21 cellular contexts compared by ENCODE assay signal in genomic region chr1:79501153-79501552, GRCh38.
"Had no signal": no experiment of that assay in that cellular context is flagged by ENCODE, and none has a peak within 500 bp of the region (broad histone marks: within the 10 kb centered on the region; RNA-seq: fewer than 3 reads in every experiment).

No MANE protein-coding gene starts in this region.

- H3K27me3 ChIP-seq: cardiac muscle cell, dorsolateral prefrontal cortex, hepatocyte, left lung, neural progenitor cell, ovary, testis, upper lobe of left lung had no signal

- H3K79me2 ChIP-seq: hepatocyte had no signal

- H3K27me3 Mint-ChIP-seq: activated CD4-positive, alpha-beta T cell treated with anti-CD3 and anti-CD28 coated beads, Interleukin-2, amount 10 ng/mL, durations not matched to agents 7 days and 5 days; activated naive CD8-positive, alpha-beta T cell treated with anti-CD3 and anti-CD28 coated beads for 36 hours; naive B cell; stimulated activated naive CD8-positive, alpha-beta T cell treated with anti-CD3 and anti-CD28 coated beads, Interleukin-15, Interleukin-2, amounts not matched to agents 100 ng/mL and 50 ng/mL, for 24 hours; T-cell had no signal

- H3K36me3 ChIP-seq: cardiac muscle cell, left lung, neural progenitor cell, ovary, upper lobe of left lung had no signal

- H3K4me3 ChIP-seq: cardiac muscle cell, dorsolateral prefrontal cortex, hepatocyte, left lung, neural progenitor cell, ovary, testis, upper lobe of left lung had no signal

- H3K9ac ChIP-seq: neural progenitor cell had no signal

- H3K36me3 Mint-ChIP-seq: activated naive CD8-positive, alpha-beta T cell treated with anti-CD3 and anti-CD28 coated beads for 36 hours; naive B cell; neural progenitor cell; T-cell had no signal

- H3K4me2 ChIP-seq: hepatocyte, neural progenitor cell had no signal

- H2AFZ ChIP-seq: hepatocyte, neural progenitor cell had no signal

- ATAC-seq: left lung, T-cell had no signal

- DNase-seq: activated CD4-positive, alpha-beta T cell treated with anti-CD3 and anti-CD28 coated beads, Interleukin-2, amount 10 ng/mL, durations not matched to agents 7 days and 5 days; activated gamma-delta T cell treated with Interleukin-2 at 50 U/mL for 16 hours; activated naive CD8-positive, alpha-beta T cell treated with anti-CD3 and anti-CD28 coated beads for 36 hours; aorta; dorsolateral prefrontal cortex; left lung; mammary epithelial cell; naive B cell; ovary; small intestine; stimulated activated CD4-positive, alpha-beta T cell treated with anti-CD3 and anti-CD28 coated beads, Interleukin-4, amount 100 ng/mL, for 4 hours; stimulated activated CD8-positive, alpha-beta memory T cell treated with anti-CD3 and anti-CD28 coated beads, Interleukin-4, amount 100 ng/mL, for 48 hours; T-cell; T-helper 9 cell; testis; upper lobe of left lung had no signal

- H3K9me3 ChIP-seq: left lung, ovary, testis, upper lobe of left lung had no signal

- H3K27ac ChIP-seq: cardiac muscle cell, dorsolateral prefrontal cortex, hepatocyte, left lung, neural progenitor cell, ovary, testis, upper lobe of left lung had no signal

- H3K9me3 Mint-ChIP-seq: activated CD4-positive, alpha-beta T cell treated with anti-CD3 and anti-CD28 coated beads, Interleukin-2, amount 10 ng/mL, durations not matched to agents 7 days and 5 days; activated naive CD8-positive, alpha-beta T cell treated with anti-CD3 and anti-CD28 coated beads for 36 hours; neural progenitor cell; stimulated activated naive CD8-positive, alpha-beta T cell treated with anti-CD3 and anti-CD28 coated beads, Interleukin-15, Interleukin-2, amounts not matched to agents 100 ng/mL and 50 ng/mL, for 24 hours; T-cell had no signal

- H3K4me1 Mint-ChIP-seq: activated CD4-positive, alpha-beta T cell treated with anti-CD3 and anti-CD28 coated beads, Interleukin-2, amount 10 ng/mL, durations not matched to agents 7 days and 5 days; activated naive CD8-positive, alpha-beta T cell treated with anti-CD3 and anti-CD28 coated beads for 36 hours; naive B cell; T-cell had no signal

- H3K4me3 Mint-ChIP-seq: activated CD4-positive, alpha-beta T cell treated with anti-CD3 and anti-CD28 coated beads, Interleukin-2, amount 10 ng/mL, durations not matched to agents 7 days and 5 days; activated naive CD8-positive, alpha-beta T cell treated with anti-CD3 and anti-CD28 coated beads for 36 hours; neural progenitor cell; stimulated activated naive CD8-positive, alpha-beta T cell treated with anti-CD3 and anti-CD28 coated beads, Interleukin-15, Interleukin-2, amounts not matched to agents 100 ng/mL and 50 ng/mL, for 24 hours; T-cell had no signal

- FAIRE-seq: keratinocyte, small intestine had no signal

- H3K4me1 ChIP-seq: left lung, testis, upper lobe of left lung had no signal

- H3K27ac Mint-ChIP-seq: activated CD4-positive, alpha-beta T cell treated with anti-CD3 and anti-CD28 coated beads, Interleukin-2, amount 10 ng/mL, durations not matched to agents 7 days and 5 days; activated naive CD8-positive, alpha-beta T cell treated with anti-CD3 and anti-CD28 coated beads for 36 hours; naive B cell; neural progenitor cell; stimulated activated naive CD8-positive, alpha-beta T cell treated with anti-CD3 and anti-CD28 coated beads, Interleukin-15, Interleukin-2, amounts not matched to agents 100 ng/mL and 50 ng/mL, for 24 hours; T-cell had no signal
